In the genomic region with DNA sequence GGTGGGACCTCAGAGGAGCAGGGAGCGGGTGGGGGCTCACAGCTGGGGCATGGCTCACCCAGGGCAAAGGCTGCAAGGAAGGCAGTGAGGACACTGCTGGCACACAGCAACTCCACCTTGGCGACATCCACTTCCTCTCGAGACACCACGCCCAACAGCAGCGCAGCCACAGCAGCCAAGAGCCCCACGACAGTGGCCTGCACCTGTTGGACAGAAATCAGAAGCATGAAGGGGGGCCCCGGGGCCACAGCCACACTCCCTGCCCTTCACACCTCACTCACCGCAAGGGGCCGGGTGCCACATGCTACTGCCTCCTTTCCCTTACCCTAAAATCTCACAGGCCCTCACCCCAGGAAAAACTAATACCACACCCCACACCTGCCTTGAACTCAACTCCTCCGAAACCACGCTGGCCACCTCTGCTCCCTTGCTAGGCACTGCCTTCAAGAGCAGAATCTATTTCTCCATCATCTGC, we compare ENCODE assay signal across 1 cellular context.
TF ChIP-seq lines count a peak whose summit lies in the region.

No MANE protein-coding gene starts in this region.

TF ChIP-seq in GM12891, 5 proteins besides CTCF, POLR2A, EP300 and RAD21:
- no peak for TF ChIP-seq PAX5 (IDR thresholded peaks at IDR 0.05; ENCODE audit: insufficient read depth, low read length, severe bottlenecking)
- TF ChIP-seq POLR2AphosphoS5 (IDR thresholded peaks at IDR 0.05; ENCODE audit: low read depth, low read length), result no peak
- no peak for TF ChIP-seq TAF1 (IDR thresholded peaks at IDR 0.05; ENCODE audit: low read depth, low read length)
